In the genomic region with DNA sequence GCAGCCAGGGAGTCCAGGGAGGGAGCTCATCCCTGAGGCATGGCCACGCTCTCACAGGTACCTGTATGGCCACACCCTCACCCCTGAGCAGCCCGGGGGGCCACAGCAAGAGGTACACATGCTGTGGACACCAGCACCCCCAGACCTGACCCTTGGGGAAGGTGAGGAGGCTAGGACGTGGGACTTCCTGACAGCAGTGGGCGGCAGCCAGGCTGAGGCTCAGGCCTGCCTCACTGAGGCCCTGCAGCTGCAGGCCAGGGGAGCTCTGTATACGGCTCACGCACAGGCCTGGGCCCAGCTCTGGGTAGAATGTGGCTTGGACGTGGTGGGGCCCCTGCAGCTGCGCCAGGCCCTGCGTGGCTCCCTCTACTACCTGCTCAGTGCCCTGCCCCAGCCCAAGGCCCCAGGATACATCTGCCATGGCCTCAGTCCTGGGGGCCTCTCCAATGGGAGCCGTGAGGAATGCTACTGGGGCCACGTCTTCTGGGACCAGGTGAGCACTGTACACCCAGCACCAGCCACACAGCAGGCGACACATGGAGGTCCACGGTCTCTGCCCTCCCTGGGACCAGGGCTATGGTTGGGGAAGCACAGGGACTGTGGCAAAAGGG, we compare ENCODE assay signal across 15 cellular contexts. TPM values are rescaled to one million over a fixed set of nuclear protein-coding genes. Genes with fewer than 3 reads are reported as not detected.
A peak's percentile ranks its signal among the peaks of the same experiment; 100 is the strongest.
DNase-seq lines count a peak whose midpoint lies in the region; ATAC-seq and TF ChIP-seq lines count a peak whose summit lies in the region.
"Had no signal": no experiment of that assay in that cellular context is flagged by ENCODE, and none has a peak within 500 bp of the region (broad histone marks: within the 10 kb centered on the region; RNA-seq: fewer than 3 reads in every experiment).

No MANE protein-coding gene starts in this region.

- H3K9me3 Mint-ChIP-seq in activated naive CD8-positive, alpha-beta T cell treated with anti-CD3 and anti-CD28 coated beads for 36 hours: no peaks in the 10 kb centered on the region

- H3K27me3 Mint-ChIP-seq in activated naive CD8-positive, alpha-beta T cell treated with anti-CD3 and anti-CD28 coated beads for 36 hours: peaks cover 12% of the 10 kb centered on the region

- TF ChIP-seq CTCF in mucosa of descending colon (IDR thresholded peaks at IDR 0.05) (no peak), esophagus squamous epithelium (IDR thresholded peaks at IDR 0.05) (no peak)

- H3K9me3 ChIP-seq in mucosa of descending colon (no peaks in the 10 kb centered on the region), aorta (ENCODE audit: control insufficient read depth, low read length) (no peaks in the 10 kb centered on the region), esophagus squamous epithelium (no peaks in the 10 kb centered on the region)
- H3K9me3 ChIP-seq: stomach had no signal

- peak overlapping the region; percentile 85 for H3K4me3 Mint-ChIP-seq in activated naive CD8-positive, alpha-beta T cell treated with anti-CD3 and anti-CD28 coated beads for 36 hours

- H3K4me1 Mint-ChIP-seq in activated naive CD8-positive, alpha-beta T cell treated with anti-CD3 and anti-CD28 coated beads for 36 hours: peaks cover 40% of the 10 kb centered on the region

- no peak overlapping the region for H3K27ac ChIP-seq in aorta (ENCODE audit: low read depth in 1 of 2, low read length in 2 of 2)
- H3K27ac ChIP-seq in esophagus squamous epithelium: no peak overlapping the region

- no peaks in the 10 kb centered on the region for H3K27me3 ChIP-seq in aorta (ENCODE audit: control insufficient read depth in 1 of 2, insufficient read depth in 2 of 2, low read length in 1 of 2)
- H3K27me3 ChIP-seq in esophagus squamous epithelium: peaks cover 0 to 34% (median 2%) of the 10 kb centered on the region in 4 donors

- no peak for TF ChIP-seq POLR2A in esophagus squamous epithelium (IDR thresholded peaks at IDR 0.05)

- peak overlapping the region; percentile 91 for H3K27ac Mint-ChIP-seq in activated naive CD8-positive, alpha-beta T cell treated with anti-CD3 and anti-CD28 coated beads for 36 hours

- no peak overlapping the region for H3K4me3 ChIP-seq in mucosa of descending colon
- no peak overlapping the region for H3K4me3 ChIP-seq in aorta (ENCODE audit: low read length in 2 of 2)
- H3K4me3 ChIP-seq in esophagus squamous epithelium: no peak overlapping the region

- DNase-seq in stimulated activated CD4-positive, alpha-beta T cell treated with anti-CD3 and anti-CD28 coated beads, Interleukin-4, amount 100 ng/mL, for 1 hour: peak; percentile 10
- no peak for DNase-seq in stimulated activated CD4-positive, alpha-beta T cell treated with anti-CD3 and anti-CD28 coated beads, Interleukin-4, amount 100 ng/mL, for 4 hours
- peak; percentile 22 for DNase-seq in activated naive CD8-positive, alpha-beta T cell treated with anti-CD3 and anti-CD28 coated beads for 36 hours
- DNase-seq in mucosa of descending colon (peak in 2 of 3 donors; percentile 30 to 60), aorta (peak; percentile 49 to 64), esophagus squamous epithelium (lab: John Stamatoyannopoulos, UW) (no peak), HCEC 1CT (no peak), hypothalamus (lab: John Stamatoyannopoulos, UW) (no peak)
- DNase-seq: activated CD4-positive, alpha-beta T cell treated with anti-CD3 and anti-CD28 coated beads, Interleukin-2, amount 50 U/mL, for 1 hour; caudate nucleus; RPMI8226; small intestine; stomach had no signal

- no peaks in the 10 kb centered on the region for H3K36me3 ChIP-seq in mucosa of descending colon (ENCODE audit: low read depth)
- H3K36me3 ChIP-seq in aorta (ENCODE audit: control insufficient read depth in 1 of 2, insufficient read depth in 2 of 2, low read length in 1 of 2): no peaks in the 10 kb centered on the region
- H3K36me3 ChIP-seq in esophagus squamous epithelium: peaks cover 0 to 32% (median 0%) of the 10 kb centered on the region in 3 donors

- WGBS in aorta, 2 donors: 88 to 93% methylated on average over 13 of the region's 13 CpGs
- WGBS in esophagus squamous epithelium, 2 donors: 92% methylated on average over 7 of the region's 13 CpGs; no CpG with 5 or more reads in 1 of the 2 donors

- H3K4me1 ChIP-seq in mucosa of descending colon (ENCODE audit: low read depth) (peaks cover 14% of the 10 kb centered on the region), aorta (ENCODE audit: control insufficient read depth in 1 of 2, insufficient read depth in 2 of 2, low read length in 2 of 2) (no peaks in the 10 kb centered on the region), esophagus squamous epithelium (peaks cover 10 to 29% (median 17%) of the 10 kb centered on the region in 3 donors)

- ATAC-seq in mucosa of descending colon (no peak), aorta (ENCODE audit: low FRiP score) (no peak)
- ATAC-seq: left lobe of liver had no signal

- intact Hi-C loops in mucosa of descending colon (cut with DNase I, micrococcal nuclease) (no loop called here), aorta (cut with DNase I) (no loop called here), esophagus squamous epithelium (cut with DNase I) (no loop called here)

- H3K36me3 Mint-ChIP-seq in activated naive CD8-positive, alpha-beta T cell treated with anti-CD3 and anti-CD28 coated beads for 36 hours: peaks cover 34% of the 10 kb centered on the region

RNA-seq across cellular contexts. Expression of a gene that starts 1.8 kb away (rescaled TPM):
- 100 to 1,000 TPM; 206 to 209 TPM for total RNA-seq in activated naive CD8-positive, alpha-beta T cell treated with anti-CD3 and anti-CD28 coated beads for 36 hours
- total RNA-seq in mucosa of descending colon (10 to 100 TPM; 21.2 to 37.1 (median 29.7) TPM), aorta (10 to 100 TPM; 42.1 to 61.6 TPM), esophagus squamous epithelium (10 to 100 TPM in 1 of 4 donors, 1 to 10 TPM in 3; 5.3 to 15.3 (median 5.9) TPM)
- polyA plus RNA-seq in aorta: 100 to 1,000 TPM in 1 of 2 donors, 10 to 100 TPM in 1; 23.9 to 197 TPM

RNA-seq across cellular contexts. Expression of a gene that starts 8.6 kb away (rescaled TPM):
- total RNA-seq in activated naive CD8-positive, alpha-beta T cell treated with anti-CD3 and anti-CD28 coated beads for 36 hours: not detected
- total RNA-seq in mucosa of descending colon (not detected), aorta (not detected), esophagus squamous epithelium (not detected)
- not detected for polyA plus RNA-seq in aorta
- total RNA-seq: left lobe of liver had no signal
- polyA plus RNA-seq: BJ, small intestine, stomach had no signal

RNA-seq across cellular contexts. Expression of a gene that starts 12.5 kb away (rescaled TPM):
- 1 to 10 TPM; 3.7 to 3.8 TPM for total RNA-seq in activated naive CD8-positive, alpha-beta T cell treated with anti-CD3 and anti-CD28 coated beads for 36 hours
- total RNA-seq in mucosa of descending colon (1 to 10 TPM in 1 of 3 donors, under 1 TPM in 2; 0.66 to 2.6 (median 0.72) TPM), aorta (under 1 TPM; 0.66 to 0.88 TPM), esophagus squamous epithelium (1 to 10 TPM in 1 of 4 donors, under 1 TPM in 1, not detected in 2; 0.75 to 1.3 TPM)
- 1 to 10 TPM in 1 of 2 donors, not detected in 1; 6.1 TPM for polyA plus RNA-seq in aorta
- polyA plus RNA-seq: BJ had no signal

RNA-seq across cellular contexts. Expression of a gene that starts 16.9 kb away (rescaled TPM):
- total RNA-seq in activated naive CD8-positive, alpha-beta T cell treated with anti-CD3 and anti-CD28 coated beads for 36 hours: 100 to 1,000 TPM; 474 to 496 TPM
- total RNA-seq in mucosa of descending colon (100 to 1,000 TPM in 2 of 3 donors, 10 to 100 TPM in 1; 57.2 to 254 (median 111) TPM), aorta (100 to 1,000 TPM; 695 to 841 TPM), esophagus squamous epithelium (10 to 100 TPM; 14.4 to 67.5 (median 50.3) TPM)
- polyA plus RNA-seq in aorta: 1,000 to 10,000 TPM in 1 of 2 donors, 100 to 1,000 TPM in 1; 424 to 1,109 TPM

RNA-seq across cellular contexts. Expression of a gene that starts 23.1 kb away (rescaled TPM):
- 100 to 1,000 TPM; 345 to 356 TPM for total RNA-seq in activated naive CD8-positive, alpha-beta T cell treated with anti-CD3 and anti-CD28 coated beads for 36 hours
- total RNA-seq in mucosa of descending colon (100 to 1,000 TPM in 1 of 3 donors, 10 to 100 TPM in 2; 80.2 to 182 (median 87.3) TPM), aorta (100 to 1,000 TPM; 278 to 311 TPM), esophagus squamous epithelium (100 to 1,000 TPM in 1 of 4 donors, 10 to 100 TPM in 3; 26.3 to 133 (median 60.0) TPM)
- polyA plus RNA-seq in aorta: 10 to 100 TPM; 46.7 to 88.3 TPM

Comparison
In these comparisons a context has a peak if more than half of its experiments do, and no peak if none do; other contexts are left out.
1. DNase-seq: peak in stimulated activated CD4-positive, alpha-beta T cell treated with anti-CD3 and anti-CD28 coated beads, Interleukin-4, amount 100 ng/mL, for 1 hour (single experiment), activated naive CD8-positive, alpha-beta T cell treated with anti-CD3 and anti-CD28 coated beads for 36 hours (single experiment), mucosa of descending colon (2 of 3) and aorta (2 of 2); none in stimulated activated CD4-positive, alpha-beta T cell treated with anti-CD3 and anti-CD28 coated beads, Interleukin-4, amount 100 ng/mL, for 4 hours (0 of 2), esophagus squamous epithelium (single experiment), HCEC 1CT (single experiment) and hypothalamus (0 of 51).